Comparison of ENCODE assay signal across 8 cellular contexts in genomic region chr1:150813028-150813707, GRCh38. TPM values are rescaled to one million over a fixed set of nuclear protein-coding genes. Genes with fewer than 3 reads are reported as not detected.
DNase-seq lines count a peak whose midpoint lies in the region; ATAC-seq, FAIRE-seq and TF ChIP-seq lines count a peak whose summit lies in the region.

No MANE protein-coding gene starts in this region.

- FAIRE-seq in astrocyte (lab: Jason Lieb, UNC), result peak; percentile 45

- DNase-seq in AML-193 (lab: John Stamatoyannopoulos, UW) (peak; percentile 30 to 50), GM13976 (ENCODE audit: low spot score) (peak; percentile 39), NCI-H345 (lab: John Stamatoyannopoulos, UW) (peak; percentile 36), astrocyte (ENCODE audit: low read depth) (peak; percentile 22), iPS-NIHi11 (ENCODE audit: low spot score) (peak; percentile 66)
- DNase-seq in stimulated activated naive CD8-positive, alpha-beta T cell treated with anti-CD3 and anti-CD28 coated beads, Interleukin-15, Interleukin-2, amounts not matched to agents 100 U/mL and 50 U/mL, for 24 hours, result peak; percentile 19

- no peaks in the 10 kb centered on the region for H4K20me1 ChIP-seq in astrocyte (ENCODE audit: insufficient read depth, low read length)

- ATAC-seq in stimulated activated naive CD8-positive, alpha-beta T cell treated with anti-CD3 and anti-CD28 coated beads, Interleukin-15, Interleukin-2, amounts not matched to agents 100 U/mL and 50 U/mL, for 24 hours, result no peak
- ATAC-seq in GM19397 (IDR thresholded peaks at IDR 0.05; ENCODE audit: unreplicated experiment) (no peak), GM19455 (IDR thresholded peaks at IDR 0.05; ENCODE audit: unreplicated experiment) (no peak)

- no peak overlapping the region for H3K4me3 Mint-ChIP-seq in astrocyte (ENCODE audit: unreplicated experiment)

- in situ Hi-C loops in GM13976 (cut with MboI; ENCODE audit: low sequenced_read_pairs, unreplicated experiment), result no loop called here

- H3K36me3 ChIP-seq in astrocyte (ENCODE audit: insufficient read depth, low read length), result peaks cover 51% of the 10 kb centered on the region

- peak overlapping the region; percentile 15 for H3K9ac ChIP-seq in astrocyte (ENCODE audit: low read length)

- H3K79me2 ChIP-seq in astrocyte (ENCODE audit: insufficient read depth, low read length), result no peaks in the 10 kb centered on the region

- peaks cover 5% of the 10 kb centered on the region for H3K4me1 Mint-ChIP-seq in astrocyte (ENCODE audit: low read depth, unreplicated experiment)

- no peaks in the 10 kb centered on the region for H3K9me3 ChIP-seq in astrocyte (ENCODE audit: insufficient read depth, low read depth, low read length)

- H3K36me3 Mint-ChIP-seq in astrocyte (ENCODE audit: low read depth, unreplicated experiment), result peaks cover 16% of the 10 kb centered on the region

- TF ChIP-seq CTCF in GM13976 (IDR thresholded peaks at IDR 0.05; ENCODE audit: borderline replicate concordance, control extremely low read depth, extremely low read depth, insufficient read depth, missing control alignments) (no peak), astrocyte (IDR thresholded peaks at IDR 0.05; ENCODE audit: insufficient read depth, low read depth, low read length) (peak; percentile 74)

- H2AFZ ChIP-seq in astrocyte (ENCODE audit: low read depth, low read length), result no peak overlapping the region

- H3K4me2 ChIP-seq in astrocyte (ENCODE audit: low read length), result no peak overlapping the region

- no peak overlapping the region for H3K4me3 ChIP-seq in astrocyte (ENCODE audit: insufficient read depth, low read depth, low read length)

- no peak overlapping the region for H3K27ac Mint-ChIP-seq in astrocyte (ENCODE audit: unreplicated experiment)

- peaks cover 9% of the 10 kb centered on the region for H3K4me1 ChIP-seq in astrocyte (ENCODE audit: insufficient read depth, low read length)

- H3K9me3 Mint-ChIP-seq in astrocyte (ENCODE audit: unreplicated experiment), result no peaks in the 10 kb centered on the region

- H3K27me3 Mint-ChIP-seq in astrocyte (ENCODE audit: low read depth, unreplicated experiment), result no peaks in the 10 kb centered on the region

- no peak overlapping the region for H3K27ac ChIP-seq in astrocyte (ENCODE audit: low read depth, low read length)

- H3K27me3 ChIP-seq in astrocyte (ENCODE audit: insufficient read depth, low read length), result no peaks in the 10 kb centered on the region

RNA-seq across cellular contexts. Expression of gene CTSK, which starts 5.1 kb away (rescaled TPM):
- total RNA-seq in astrocyte, result 3.9 and 4.0 TPM in 2 replicates

RNA-seq across cellular contexts. Expression of gene CTSS, which starts 47.6 kb away (rescaled TPM):
- 0.31 and 0.61 TPM in 2 replicates for total RNA-seq in astrocyte
